Comparison of ENCODE assay signal across 2 cellular contexts in the genomic region with DNA sequence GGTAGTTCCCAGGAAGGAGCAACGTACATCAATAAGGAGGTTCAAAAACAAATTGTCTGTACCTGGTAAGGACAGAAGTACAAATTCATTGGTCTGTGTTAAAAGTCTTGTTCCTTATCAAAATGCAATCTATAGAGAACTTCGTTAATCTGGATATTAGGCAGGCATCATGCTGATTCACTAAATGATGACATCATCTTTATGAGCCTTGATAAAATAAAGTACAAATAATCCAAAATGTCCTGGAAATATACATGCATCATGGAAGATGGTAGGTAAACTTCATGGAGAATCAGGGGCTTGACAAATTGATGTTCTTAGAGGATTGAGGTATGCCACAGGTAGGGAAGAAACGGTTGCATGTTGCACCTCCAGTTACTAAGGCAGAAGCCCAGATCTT.
TF ChIP-seq lines count a peak whose summit lies in the region.

No MANE protein-coding gene starts in this region.

TF ChIP-seq in SK-N-SH, 30 proteins besides CTCF, POLR2A, EP300 and RAD21 (continued from another document):
- no peak for TF ChIP-seq GATA2 (CRISPR knock-in tag; IDR thresholded peaks at IDR 0.05)
- TF ChIP-seq GABPA (IDR thresholded peaks at IDR 0.05; ENCODE audit: low read depth) = no peak
- no peak for TF ChIP-seq RXRA (IDR thresholded peaks at IDR 0.05; ENCODE audit: borderline replicate concordance, low read depth)
- TF ChIP-seq TEAD4 (IDR thresholded peaks at IDR 0.05; ENCODE audit: borderline replicate concordance, insufficient read depth) = no peak
TF ChIP-seq in SK-N-SH: peak in this region for 0.

TF ChIP-seq in SK-N-SH treated with all-trans-retinoic acid at 6 μM for 48 hours, 23 proteins besides CTCF, POLR2A, EP300 and RAD21 (continued from another document):
- TF ChIP-seq, protein P1, sequence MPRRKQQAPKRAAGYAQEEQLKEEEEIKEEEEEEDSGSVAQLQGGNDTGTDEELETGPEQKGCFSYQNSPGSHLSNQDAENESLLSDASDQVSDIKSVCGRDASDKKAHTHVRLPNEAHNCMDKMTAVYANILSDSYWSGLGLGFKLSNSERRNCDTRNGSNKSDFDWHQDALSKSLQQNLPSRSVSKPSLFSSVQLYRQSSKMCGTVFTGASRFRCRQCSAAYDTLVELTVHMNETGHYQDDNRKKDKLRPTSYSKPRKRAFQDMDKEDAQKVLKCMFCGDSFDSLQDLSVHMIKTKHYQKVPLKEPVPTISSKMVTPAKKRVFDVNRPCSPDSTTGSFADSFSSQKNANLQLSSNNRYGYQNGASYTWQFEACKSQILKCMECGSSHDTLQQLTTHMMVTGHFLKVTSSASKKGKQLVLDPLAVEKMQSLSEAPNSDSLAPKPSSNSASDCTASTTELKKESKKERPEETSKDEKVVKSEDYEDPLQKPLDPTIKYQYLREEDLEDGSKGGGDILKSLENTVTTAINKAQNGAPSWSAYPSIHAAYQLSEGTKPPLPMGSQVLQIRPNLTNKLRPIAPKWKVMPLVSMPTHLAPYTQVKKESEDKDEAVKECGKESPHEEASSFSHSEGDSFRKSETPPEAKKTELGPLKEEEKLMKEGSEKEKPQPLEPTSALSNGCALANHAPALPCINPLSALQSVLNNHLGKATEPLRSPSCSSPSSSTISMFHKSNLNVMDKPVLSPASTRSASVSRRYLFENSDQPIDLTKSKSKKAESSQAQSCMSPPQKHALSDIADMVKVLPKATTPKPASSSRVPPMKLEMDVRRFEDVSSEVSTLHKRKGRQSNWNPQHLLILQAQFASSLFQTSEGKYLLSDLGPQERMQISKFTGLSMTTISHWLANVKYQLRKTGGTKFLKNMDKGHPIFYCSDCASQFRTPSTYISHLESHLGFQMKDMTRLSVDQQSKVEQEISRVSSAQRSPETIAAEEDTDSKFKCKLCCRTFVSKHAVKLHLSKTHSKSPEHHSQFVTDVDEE (CRISPR knock-in tag; IDR thresholded peaks at IDR 0.05) = no peak
TF ChIP-seq in SK-N-SH treated with all-trans-retinoic acid at 6 μM for 48 hours: peak in this region for 0.
